9 cellular contexts compared by ENCODE assay signal in genomic region chr5:77239126-77239741, GRCh38. TPM values are rescaled to one million over a fixed set of nuclear protein-coding genes. Genes with fewer than 3 reads are reported as not detected.
DNase-seq lines count a peak whose midpoint lies in the region; ATAC-seq and TF ChIP-seq lines count a peak whose summit lies in the region.
"Had no signal": no experiment of that assay in that cellular context is flagged by ENCODE, and none has a peak within 500 bp of the region (broad histone marks: within the 10 kb centered on the region; RNA-seq: fewer than 3 reads in every experiment).

No MANE protein-coding gene starts in this region.

- intact Hi-C loops in MCF 10A (cut with micrococcal nuclease): loop anchor here (1.0 to 5.0 kb wide), 2 partner anchors 95 to 152 kb away; partner anchors contain the start of gene ZBED3
- intact Hi-C loops in breast epithelium (cut with DNase I; ENCODE audit: low total_unique reads): no loop called here

- H2AFZ ChIP-seq in smooth muscle cell (ENCODE audit: low read depth): no peak overlapping the region

- H3K36me3 ChIP-seq in breast epithelium (no peaks in the 10 kb centered on the region), smooth muscle cell (ENCODE audit: low read depth) (no peaks in the 10 kb centered on the region)

- H3K4me3 ChIP-seq in breast epithelium (no peak overlapping the region), smooth muscle cell (no peak overlapping the region)

- TF ChIP-seq POLR2A in breast epithelium (IDR thresholded peaks at IDR 0.05): no peak

- H3K27ac ChIP-seq in breast epithelium (no peak overlapping the region), smooth muscle cell (ENCODE audit: low read depth) (no peak overlapping the region)

- POLR2A ChIA-PET in MCF 10A (lab: Yijun Ruan, JAX): interaction anchor here (0.6 kb wide), 1 partner anchor 285 kb away, joined by 3 read pairs; no protein-coding TSS in a partner anchor

- H3K36me3 Mint-ChIP-seq in MCF 10A (ENCODE audit: insufficient read depth, unreplicated experiment) (no peaks in the 10 kb centered on the region), endothelial cell (ENCODE audit: low read depth, unreplicated experiment) (no peaks in the 10 kb centered on the region), immature natural killer cell (no peaks in the 10 kb centered on the region)

- H3K27me3 ChIP-seq in breast epithelium (no peaks in the 10 kb centered on the region), smooth muscle cell (ENCODE audit: low read depth) (no peaks in the 10 kb centered on the region)

- 62% methylated on average over 3 of the region's 3 CpGs for WGBS in smooth muscle cell (ENCODE audit: low lambda C conversion rate)

- H3K27me3 Mint-ChIP-seq in MCF 10A (ENCODE audit: insufficient read depth, unreplicated experiment) (peaks cover 9% of the 10 kb centered on the region), endothelial cell (ENCODE audit: unreplicated experiment) (peaks cover 2% of the 10 kb centered on the region), immature natural killer cell (ENCODE audit: low read depth in 3 of 3) (peaks cover 2 to 11% (median 7%) of the 10 kb centered on the region in 3 donors)

- no peak overlapping the region for H3K4me3 Mint-ChIP-seq in MCF 10A (ENCODE audit: unreplicated experiment)
- H3K4me3 Mint-ChIP-seq in endothelial cell (ENCODE audit: unreplicated experiment): no peak overlapping the region
- no peak overlapping the region for H3K4me3 Mint-ChIP-seq in immature natural killer cell

- H3K4me1 ChIP-seq in breast epithelium (no peaks in the 10 kb centered on the region), smooth muscle cell (ENCODE audit: low read depth) (no peaks in the 10 kb centered on the region)

- H3K9ac ChIP-seq in smooth muscle cell (ENCODE audit: low read depth): no peak overlapping the region

- H3F3A ChIP-seq in smooth muscle cell (ENCODE audit: low read depth): no peaks in the 10 kb centered on the region

- H3K27ac Mint-ChIP-seq in MCF 10A (ENCODE audit: low read depth, unreplicated experiment) (no peak overlapping the region), endothelial cell (ENCODE audit: unreplicated experiment) (no peak overlapping the region), immature natural killer cell (no peak overlapping the region)

- no peaks in the 10 kb centered on the region for H4K20me1 ChIP-seq in smooth muscle cell (ENCODE audit: low read depth)

- H3K79me2 ChIP-seq in smooth muscle cell (ENCODE audit: low read depth): no peaks in the 10 kb centered on the region

- ATAC-seq in HG03521 (IDR thresholded peaks at IDR 0.05; ENCODE audit: unreplicated experiment): no peak

- CTCF ChIA-PET in MCF 10A (lab: Yijun Ruan, JAX): interaction anchor here (0.6 to 3.7 kb wide), 12 partner anchors 9 to 365 kb away, joined by 3 to 27 read pairs (median 4); no protein-coding TSS in a partner anchor

- H3K9me3 ChIP-seq in breast epithelium (no peaks in the 10 kb centered on the region), smooth muscle cell (replicated peaks; ENCODE audit: low read depth) (no peaks in the 10 kb centered on the region)

- H3K4me2 ChIP-seq in smooth muscle cell: no peak overlapping the region

- TF ChIP-seq CTCF in MCF 10A (IDR thresholded peaks at IDR 0.05; ENCODE audit: unreplicated experiment) (no peak), breast epithelium (IDR thresholded peaks at IDR 0.05) (no peak), endothelial cell (IDR thresholded peaks at IDR 0.05; ENCODE audit: unreplicated experiment) (peak; percentile 34), smooth muscle cell (IDR thresholded peaks at IDR 0.05; ENCODE audit: borderline replicate concordance, insufficient read depth, poor library complexity, severe bottlenecking) (peak; percentile 32)

- no TSS peak for BruUV-seq in MCF 10A (replicated peaks; lab: Mats Ljungman, UMichigan)

- H3K4me1 Mint-ChIP-seq in MCF 10A (ENCODE audit: insufficient read depth, unreplicated experiment) (no peaks in the 10 kb centered on the region), endothelial cell (ENCODE audit: unreplicated experiment) (peaks cover 16% of the 10 kb centered on the region), immature natural killer cell (no peaks in the 10 kb centered on the region)

- H3K9me3 Mint-ChIP-seq in MCF 10A (ENCODE audit: unreplicated experiment) (peaks cover 7% of the 10 kb centered on the region), endothelial cell (ENCODE audit: unreplicated experiment) (no peaks in the 10 kb centered on the region), immature natural killer cell (no peaks in the 10 kb centered on the region)

- DNase-seq in MCF 10A (ENCODE audit: unreplicated experiment) (peak; percentile 31), breast epithelium (ENCODE audit: low spot score in 2 of 2) (no peak), NAMALWA (ENCODE audit: low spot score) (peak; percentile 57), endothelial cell (ENCODE audit: low spot score) (no peak), smooth muscle cell (lab: John Stamatoyannopoulos, UW; ENCODE audit: unreplicated experiment) (no peak), NCI-H187 treated with DMSO at 0.1 percent for 48 hours (lab: John Stamatoyannopoulos, UW) (no peak), immature natural killer cell (no peak)
- DNase-seq: effector CD8-positive, alpha-beta T cell had no signal

RNA-seq across cellular contexts. Expression of gene PDE8B, which starts 28.8 kb away (rescaled TPM):
- total RNA-seq in MCF 10A (2022) (0.05 TPM in 1 of 2 replicates, not detected in the other), breast epithelium (10 to 100 TPM in 1 of 3 donors, 1 to 10 TPM in 2; 4.9 to 57.1 (median 8.6) TPM), endothelial cell (ENCODE audit: unreplicated experiment) (7.8 TPM), smooth muscle cell (0.09 and 0.13 TPM in 2 replicates)
- polyA plus RNA-seq in smooth muscle cell (0.18 and 0.40 TPM in 2 replicates), immature natural killer cell (under 1 TPM in 1 of 3 donors, not detected in 2; 0.30 TPM)

Comparison
In these comparisons a context has a peak if more than half of its experiments do, and no peak if none do; other contexts are left out.
1. DNase-seq: peak in MCF 10A (single experiment) and NAMALWA (single experiment); none in breast epithelium (0 of 2), endothelial cell (single experiment), smooth muscle cell (single experiment), NCI-H187 treated with DMSO at 0.1 percent for 48 hours (single experiment) and immature natural killer cell (0 of 3).
2. CTCF ChIP-seq: peak in endothelial cell (single experiment) and smooth muscle cell (single experiment); none in MCF 10A (single experiment) and breast epithelium (0 of 3).